13 cellular contexts compared by ENCODE assay signal in genomic region chr1:63698001-63698838, GRCh38.
DNase-seq lines count a peak whose midpoint lies in the region; ATAC-seq and TF ChIP-seq lines count a peak whose summit lies in the region.
"Had no signal": no experiment of that assay in that cellular context is flagged by ENCODE, and none has a peak within 500 bp of the region (broad histone marks: within the 10 kb centered on the region; RNA-seq: fewer than 3 reads in every experiment).

No MANE protein-coding gene starts in this region.

- no peaks in the 10 kb centered on the region for H3K4me1 Mint-ChIP-seq in effector memory CD8-positive, alpha-beta T cell (ENCODE audit: low read depth in 2 of 2)

- H3K9me3 ChIP-seq in body of pancreas, result no peaks in the 10 kb centered on the region
- H3K9me3 ChIP-seq in left ventricle myocardium inferior (replicated peaks), result no peaks in the 10 kb centered on the region
- H3K9me3 ChIP-seq in psoas muscle, result no peaks in the 10 kb centered on the region
- H3K9me3 ChIP-seq: breast epithelium had no signal

- H3K36me3 ChIP-seq in body of pancreas (replicated peaks in 1 of 2; ENCODE audit: insufficient read depth in 1 of 2, low read depth in 2 of 2), result no peaks in the 10 kb centered on the region
- no peaks in the 10 kb centered on the region for H3K36me3 ChIP-seq in left ventricle myocardium inferior
- no peaks in the 10 kb centered on the region for H3K36me3 ChIP-seq in psoas muscle (ENCODE audit: insufficient read depth in 1 of 2, low read depth in 1 of 2)
- H3K36me3 ChIP-seq: breast epithelium had no signal

- no peaks in the 10 kb centered on the region for H3K36me3 Mint-ChIP-seq in activated naive CD4-positive, alpha-beta T cell treated with anti-CD3 and anti-CD28 coated beads, Interleukin-2, amount 50 U/mL, for 72 hours
- no peaks in the 10 kb centered on the region for H3K36me3 Mint-ChIP-seq in effector memory CD8-positive, alpha-beta T cell (ENCODE audit: insufficient read depth)

- TF ChIP-seq CTCF in body of pancreas (IDR thresholded peaks at IDR 0.05) (no peak), left ventricle myocardium inferior (IDR thresholded peaks at IDR 0.05; ENCODE audit: borderline replicate concordance) (no peak), psoas muscle (IDR thresholded peaks at IDR 0.05) (no peak)

- intact Hi-C loops in body of pancreas (cut with DNase I), result no loop called here
- intact Hi-C loops in left ventricle myocardium inferior (cut with micrococcal nuclease), result loop anchor here (10.0 kb wide), 1 partner anchor 437 kb away; no protein-coding TSS in a partner anchor
- intact Hi-C loops in psoas muscle (cut with DNase I), result loop anchor here in 1 of 2 donors (10.0 kb wide), 1 partner anchor 217 kb away; no protein-coding TSS in a partner anchor

- DNase-seq in body of pancreas (peak; percentile 53 to 79 (median 70)), left ventricle myocardium inferior (peak; percentile 63), psoas muscle (no peak), DMS114 treated with DMSO at 0.1 percent for 48 hours (lab: John Stamatoyannopoulos, UW; ENCODE audit: unreplicated experiment) (no peak)
- no peak for DNase-seq in activated naive CD4-positive, alpha-beta T cell treated with anti-CD3 and anti-CD28 coated beads, Interleukin-2, amount 50 U/mL, for 72 hours (ENCODE audit: low spot score in 2 of 2)
- no peak for DNase-seq in effector memory CD8-positive, alpha-beta T cell
- DNase-seq: NCI-H2171, SHP77 treated with DMSO at 0.1 percent for 48 hours had no signal

- peak overlapping the region; percentile 69 to 75 (median 70) for H3K27ac ChIP-seq in body of pancreas
- peak overlapping the region; percentile 90 for H3K27ac ChIP-seq in left ventricle myocardium inferior (replicated peaks)
- H3K27ac ChIP-seq in psoas muscle, result peak overlapping the region; percentile 65

- H3K27me3 Mint-ChIP-seq in effector memory CD8-positive, alpha-beta T cell, result peaks cover 22 to 28% of the 10 kb centered on the region in 2 donors

- H3K4me3 ChIP-seq in body of pancreas, result no peak overlapping the region
- H3K4me3 ChIP-seq in left ventricle myocardium inferior, result no peak overlapping the region
- no peak overlapping the region for H3K4me3 ChIP-seq in psoas muscle
- H3K4me3 ChIP-seq: breast epithelium had no signal

- TF ChIP-seq POLR2A in body of pancreas (IDR thresholded peaks at IDR 0.05), result no peak

- WGBS in body of pancreas, 2 donors, result 26 to 41% methylated on average over 13 of the region's 13 CpGs
- WGBS in psoas muscle, 3 donors, result 42 to 53% (median 51%) methylated on average over 13 of the region's 13 CpGs

- H3K9me3 Mint-ChIP-seq in activated naive CD4-positive, alpha-beta T cell treated with anti-CD3 and anti-CD28 coated beads, Interleukin-2, amount 50 U/mL, for 72 hours, result no peaks in the 10 kb centered on the region
- H3K9me3 Mint-ChIP-seq in effector memory CD8-positive, alpha-beta T cell, result no peaks in the 10 kb centered on the region
- H3K9me3 Mint-ChIP-seq: activated T-helper 1 cell treated with anti-CD3 and anti-CD28 coated beads, Interleukin-12 subunit alpha, Interleukin-12 subunit beta, Interleukin-2, Interleukin-4 antibody, amounts not matched to agents 30 ng/mL and 10 ng/mL and 1 ng/mL, durations not matched to agents 14 hours and 24 hours and 36 hours had no signal

- no peak overlapping the region for H3K27ac Mint-ChIP-seq in activated naive CD4-positive, alpha-beta T cell treated with anti-CD3 and anti-CD28 coated beads, Interleukin-2, amount 50 U/mL, for 72 hours
- H3K27ac Mint-ChIP-seq in effector memory CD8-positive, alpha-beta T cell, result no peak overlapping the region
- H3K27ac Mint-ChIP-seq: activated T-helper 1 cell treated with anti-CD3 and anti-CD28 coated beads, Interleukin-12 subunit alpha, Interleukin-12 subunit beta, Interleukin-2, Interleukin-4 antibody, amounts not matched to agents 30 ng/mL and 10 ng/mL and 1 ng/mL, durations not matched to agents 14 hours and 24 hours and 36 hours had no signal

- H3K4me3 Mint-ChIP-seq in effector memory CD8-positive, alpha-beta T cell, result no peak overlapping the region
- H3K4me3 Mint-ChIP-seq: activated T-helper 1 cell treated with anti-CD3 and anti-CD28 coated beads, Interleukin-12 subunit alpha, Interleukin-12 subunit beta, Interleukin-2, Interleukin-4 antibody, amounts not matched to agents 30 ng/mL and 10 ng/mL and 1 ng/mL, durations not matched to agents 14 hours and 24 hours and 36 hours had no signal

- ATAC-seq in body of pancreas, result peak; percentile 72
- peak; percentile 60 to 88 (median 77) for ATAC-seq in psoas muscle
- ATAC-seq in activated naive CD4-positive, alpha-beta T cell treated with anti-CD3 and anti-CD28 coated beads, Interleukin-2, amount 50 U/mL, for 72 hours, result no peak
- no peak for ATAC-seq in GM21717 (IDR thresholded peaks at IDR 0.05; ENCODE audit: unreplicated experiment)
- no peak for ATAC-seq in effector memory CD8-positive, alpha-beta T cell (replicated peaks)
- ATAC-seq: activated CD4-positive, CD25-positive, alpha-beta regulatory T cell treated with anti-CD3 and anti-CD28 coated beads, Interleukin-2, amount 50 U/mL, for 24 hours; left lobe of liver had no signal

- H3K4me1 ChIP-seq in body of pancreas (peaks cover 72% of the 10 kb centered on the region), left ventricle myocardium inferior (peaks cover 53% of the 10 kb centered on the region), psoas muscle (peaks cover 4% of the 10 kb centered on the region)
- H3K4me1 ChIP-seq: breast epithelium had no signal

- no peaks in the 10 kb centered on the region for H3K27me3 ChIP-seq in body of pancreas
- H3K27me3 ChIP-seq in left ventricle myocardium inferior (ENCODE audit: low read depth), result no peaks in the 10 kb centered on the region
- no peaks in the 10 kb centered on the region for H3K27me3 ChIP-seq in psoas muscle (ENCODE audit: insufficient read depth in 3 of 3, low read length in 2 of 3)
- H3K27me3 ChIP-seq: breast epithelium had no signal

Comparison
In these comparisons a context has a peak if more than half of its experiments do, and no peak if none do; other contexts are left out.
1. ATAC-seq: peak in body of pancreas (single experiment) and psoas muscle (4 of 4); none in activated naive CD4-positive, alpha-beta T cell treated with anti-CD3 and anti-CD28 coated beads, Interleukin-2, amount 50 U/mL, for 72 hours (0 of 2), GM21717 (single experiment) and effector memory CD8-positive, alpha-beta T cell (single experiment).
2. DNase-seq: peak in body of pancreas (4 of 4) and left ventricle myocardium inferior (single experiment); none in psoas muscle (0 of 2), DMS114 treated with DMSO at 0.1 percent for 48 hours (single experiment), activated naive CD4-positive, alpha-beta T cell treated with anti-CD3 and anti-CD28 coated beads, Interleukin-2, amount 50 U/mL, for 72 hours (0 of 2) and effector memory CD8-positive, alpha-beta T cell (0 of 3).
3. Peak in every context shown above with its lines, with median percentiles within 50 percentile points of each other: H3K27ac ChIP-seq.